21 cellular contexts compared by ENCODE assay signal in genomic region chr1:54506594-54506993, GRCh38. TPM values are rescaled to one million over a fixed set of nuclear protein-coding genes. Genes with fewer than 3 reads are reported as not detected.
A peak's percentile ranks its signal among the peaks of the same experiment; 100 is the strongest.
DNase-seq lines count a peak whose midpoint lies in the region; ATAC-seq and TF ChIP-seq lines count a peak whose summit lies in the region.
"Had no signal": no experiment of that assay in that cellular context is flagged by ENCODE, and none has a peak within 500 bp of the region (broad histone marks: within the 10 kb centered on the region; RNA-seq: fewer than 3 reads in every experiment).

No MANE protein-coding gene starts in this region.

- H3K27me3 ChIP-seq in AG04450 (ENCODE audit: control insufficient read depth, insufficient read depth, low read length) (peaks cover 8% of the 10 kb centered on the region), GM23248 (replicated peaks; ENCODE audit: insufficient read depth) (no peaks in the 10 kb centered on the region), RWPE2 (ENCODE audit: insufficient read depth, poor library complexity, severe bottlenecking) (no peaks in the 10 kb centered on the region)
- H3K27me3 ChIP-seq: vagina had no signal

- H4K20me1 ChIP-seq in GM23248 (ENCODE audit: insufficient read depth) = no peaks in the 10 kb centered on the region

- H2AFZ ChIP-seq in GM23248 = peak overlapping the region; percentile 57

- H3K36me3 Mint-ChIP-seq in osteocyte (ENCODE audit: unreplicated experiment) = no peaks in the 10 kb centered on the region
- H3K36me3 Mint-ChIP-seq: activated naive CD4-positive, alpha-beta T cell treated with anti-CD3 and anti-CD28 coated beads, Interleukin-2, amount 50 U/mL, for 72 hours; memory B cell had no signal

- no peaks in the 10 kb centered on the region for H3F3A ChIP-seq in GM23248 (ENCODE audit: insufficient read depth)

- H3K9me3 Mint-ChIP-seq in osteocyte (ENCODE audit: unreplicated experiment) = no peaks in the 10 kb centered on the region
- H3K9me3 Mint-ChIP-seq: activated naive CD4-positive, alpha-beta T cell treated with anti-CD3 and anti-CD28 coated beads, Interleukin-2, amount 50 U/mL, for 72 hours had no signal

- in situ Hi-C loops in GM23248 (cut with MboI) = loop anchor here (25.0 kb wide), 1 partner anchor 644 kb away; no protein-coding TSS in a partner anchor

- no peak overlapping the region for H3K27ac Mint-ChIP-seq in osteocyte (ENCODE audit: unreplicated experiment)
- H3K27ac Mint-ChIP-seq: memory B cell had no signal

- ATAC-seq in RWPE2 (ENCODE audit: low read depth) (peak; percentile 58; the same call in 1 of the 3 replicates), HG03175 (IDR thresholded peaks at IDR 0.05; ENCODE audit: unreplicated experiment) (no peak)
- ATAC-seq: esophagus mucosa had no signal

- H3K9me3 ChIP-seq in AG04450 (ENCODE audit: control insufficient read depth, insufficient read depth, low read length) (peaks cover 4% of the 10 kb centered on the region), GM23248 (ENCODE audit: low read depth) (no peaks in the 10 kb centered on the region), RWPE2 (ENCODE audit: severe bottlenecking) (no peaks in the 10 kb centered on the region)
- H3K9me3 ChIP-seq: vagina had no signal

- peak overlapping the region; percentile 31 for H3K27ac ChIP-seq in AG04450 (ENCODE audit: low read depth, low read length)
- no peak overlapping the region for H3K27ac ChIP-seq in GM23248
- no peak overlapping the region for H3K27ac ChIP-seq in RWPE2 (ENCODE audit: poor library complexity, severe bottlenecking)
- H3K27ac ChIP-seq: vagina had no signal

- TF ChIP-seq CTCF in AG04450 (IDR thresholded peaks at IDR 0.05; ENCODE audit: low read depth, low read length) (no peak), RWPE2 (IDR thresholded peaks at IDR 0.05; ENCODE audit: poor library complexity, severe bottlenecking) (no peak), osteocyte (IDR thresholded peaks at IDR 0.05) (no peak)

- H3K9ac ChIP-seq in GM23248 = no peak overlapping the region

- DNase-seq in AG04450 (ENCODE audit: low read depth, low spot score) (no peak), GM23248 (peak; percentile 64), RWPE2 (ENCODE audit: low spot score) (no peak), hepatic stellate cell (ENCODE audit: low spot score) (peak; percentile 43), osteocyte (ENCODE audit: extremely low spot score, unreplicated experiment) (no peak), OCI-M2 (lab: John Stamatoyannopoulos, UW; ENCODE audit: unreplicated experiment) (no peak), SHP77 treated with DMSO at 0.1 percent for 48 hours (lab: John Stamatoyannopoulos, UW) (no peak)
- DNase-seq: ACHN; activated CD4-positive, alpha-beta T cell treated with anti-CD3 and anti-CD28 coated beads for 48 hours; activated T-cell treated with anti-CD3 and anti-CD28 coated beads for 4 hours; COR-L47; NCI-H1105 treated with DMSO at 0.1 percent for 48 hours; retina; SHP77; stimulated activated CD4-positive, alpha-beta T cell treated with anti-CD3 and anti-CD28 coated beads, Interleukin-15, amount 100 ng/mL, for 24 hours had no signal

- POLR2A ChIA-PET in AG04450 (lab: Yijun Ruan, JAX) = no interaction called here

- CTCF ChIA-PET in AG04450 (lab: Charles Lee) = interaction anchor here (1.3 kb wide), 1 partner anchor 17 kb away, joined by 3 read pairs; no protein-coding TSS in a partner anchor

- 39 to 51% methylated on average over 6 of the region's 6 CpGs for WGBS in GM23248 (ENCODE audit: low coverage in 1 of 2, low lambda C conversion rate in 2 of 2, missing lambda C conversion rate in 2 of 2), 2 experiments

- H3K4me2 ChIP-seq in GM23248 (ENCODE audit: unreplicated experiment) = no peak overlapping the region

- no peaks in the 10 kb centered on the region for H3K4me1 Mint-ChIP-seq in osteocyte (ENCODE audit: unreplicated experiment)
- H3K4me1 Mint-ChIP-seq: memory B cell had no signal

- no peaks in the 10 kb centered on the region for H3K36me3 ChIP-seq in GM23248 (ENCODE audit: low read depth)
- no peaks in the 10 kb centered on the region for H3K36me3 ChIP-seq in RWPE2 (ENCODE audit: low read depth)
- H3K36me3 ChIP-seq: vagina had no signal

- H3K27me3 Mint-ChIP-seq in osteocyte (ENCODE audit: unreplicated experiment) = peaks cover 21% of the 10 kb centered on the region

- H3K4me3 Mint-ChIP-seq in osteocyte (ENCODE audit: unreplicated experiment) = no peak overlapping the region
- H3K4me3 Mint-ChIP-seq: memory B cell had no signal

- no peaks in the 10 kb centered on the region for H3K79me2 ChIP-seq in GM23248 (ENCODE audit: insufficient read depth)

- no peaks in the 10 kb centered on the region for H3K9me2 ChIP-seq in GM23248 (ENCODE audit: insufficient read depth)

- H3K4me3 ChIP-seq in AG04450 (ENCODE audit: low read depth, low read length) = no peak overlapping the region
- H3K4me3 ChIP-seq in GM23248 = no peak overlapping the region
- H3K4me3 ChIP-seq in RWPE2 (ENCODE audit: severe bottlenecking) = no peak overlapping the region
- H3K4me3 ChIP-seq: vagina had no signal

- no peaks in the 10 kb centered on the region; the same call in 1 of the 2 replicates for H3K4me1 ChIP-seq in GM23248 (ENCODE audit: insufficient read depth)
- no peaks in the 10 kb centered on the region for H3K4me1 ChIP-seq in RWPE2 (ENCODE audit: insufficient read depth, poor library complexity, severe bottlenecking)
- H3K4me1 ChIP-seq: vagina had no signal

RNA-seq across cellular contexts. Expression of gene ACOT11, which starts 41.4 kb away (rescaled TPM):
- polyA plus RNA-seq in AG04450 (2011; rRNA removed) (0.68 and 1.2 TPM in 2 replicates), GM23248 (2016; fragmentation: Nextera tagmentation; extraction: Ambion mirVana) (3.4 and 3.6 TPM in 2 replicates)
- polyA minus RNA-seq in AG04450 (2011; rRNA and poly(A)+ RNA removed) = 1.00 and 1.6 TPM in 2 replicates
- total RNA-seq in GM23248 (2014; rRNA removed; shearing (Covaris generic)) = 3.6 and 4.8 TPM in 2 replicates
- total RNA-seq in osteocyte = 0.24 and 0.35 TPM in 2 replicates
- polyA plus RNA-seq: neural cell had no signal

Comparison
In these comparisons a context has a peak if more than half of its experiments do, and no peak if none do; other contexts are left out.
1. DNase-seq: peak in GM23248 (single experiment) and hepatic stellate cell (single experiment); none in AG04450 (single experiment), RWPE2 (single experiment), osteocyte (single experiment), OCI-M2 (single experiment) and SHP77 treated with DMSO at 0.1 percent for 48 hours (single experiment).